Comparison of ENCODE assay signal across 8 cellular contexts in genomic region chr13:27621116-27621365, GRCh38. TPM values are rescaled to one million over a fixed set of nuclear protein-coding genes. Genes with fewer than 3 reads are reported as not detected.
DNase-seq lines count a peak whose midpoint lies in the region; ATAC-seq, FAIRE-seq and TF ChIP-seq lines count a peak whose summit lies in the region.

No MANE protein-coding gene starts in this region.

- H3K4me1 ChIP-seq in IMR-90 (ENCODE audit: control insufficient read depth, insufficient read depth, low read length) (no peaks in the 10 kb centered on the region), K562 (replicated peaks in 1 of 2; ENCODE audit: control insufficient read depth in 2 of 2, insufficient read depth in 2 of 2, low read length in 2 of 2) (peaks cover 14 to 15% of the 10 kb centered on the region in 2 experiments; a peak in 3 of 5 replicates), mesendoderm (ENCODE audit: control insufficient read depth, low read depth, low read length) (peaks cover 22% of the 10 kb centered on the region)

- H2BK5ac ChIP-seq in IMR-90 (ENCODE audit: low read depth, low read length, poor library complexity, severe bottlenecking) (peak overlapping the region; percentile 5), mesendoderm (ENCODE audit: low read length) (peak overlapping the region; percentile 61)

- H3K27ac ChIP-seq in C4-2B (peak overlapping the region; percentile 97), IMR-90 (ENCODE audit: insufficient read depth, low read length) (peak overlapping the region; percentile 61), K562 (ENCODE audit: extremely low read depth, low read depth, low read length) (peak overlapping the region; percentile 84), mesendoderm (ENCODE audit: low read depth, low read length) (peak overlapping the region; percentile 96)

- H3K9ac ChIP-seq in IMR-90 (ENCODE audit: low read depth, low read length) (peak overlapping the region; percentile 29), K562 (ENCODE audit: insufficient read depth in 1 of 2, low read depth in 2 of 2, low read length in 2 of 2) (peak overlapping the region; percentile 90 to 92), mesendoderm (ENCODE audit: low read length) (peak overlapping the region; percentile 91)

- H2AK9ac ChIP-seq in IMR-90 (replicated peaks; ENCODE audit: low read depth, low read length, poor library complexity): peak overlapping the region; percentile 92

- dilution Hi-C loops in IMR-90 (cut with HindIII; ENCODE audit: low sequenced_read_pairs, unreplicated experiment): no loop called here

- H2BK120ac ChIP-seq in IMR-90 (ENCODE audit: low read depth, low read length) (no peak overlapping the region), mesendoderm (ENCODE audit: low read depth, low read length) (peak overlapping the region; percentile 22)

- no TSS peak for BruUV-seq in IMR-90 (replicated peaks; lab: Mats Ljungman, UMichigan)
- no TSS peak for BruUV-seq in K562 (replicated peaks; lab: Mats Ljungman, UMichigan)

- in situ Hi-C loops in IMR-90 (cut with MboI; ENCODE audit: low sequenced_read_pairs) (loop anchor here (25.0 kb wide), 1 partner anchor 634 kb away; no protein-coding TSS in a partner anchor), K562 (cut with MboI) (no loop called here)

- H3K4me3 ChIP-seq in IMR-90 (ENCODE audit: insufficient read depth, low read depth, low read length): peak overlapping the region; percentile 99
- peak overlapping the region; percentile 98 for H3K4me3 ChIP-seq in K562
- peak overlapping the region; percentile 56 for H3K4me3 ChIP-seq in mesendoderm (ENCODE audit: low read length)

- TF ChIP-seq RAD21 in IMR-90 (IDR thresholded peaks at IDR 0.05; ENCODE audit: low read length): no peak
- no peak for TF ChIP-seq RAD21 in K562 (CRISPR knock-in tag; conservative IDR thresholded peaks at IDR 0.05 in 1 of 2, IDR thresholded peaks at IDR 0.05 in 1 of 2)

- H3K56ac ChIP-seq in IMR-90 (ENCODE audit: extremely low read depth, insufficient read depth, low read length) (no peak overlapping the region), mesendoderm (ENCODE audit: low read length) (peak overlapping the region; percentile 96)

- H3K23ac ChIP-seq in IMR-90 (ENCODE audit: low read depth, low read length): 0 out of 2 replicates have a peak overlapping the region, but pooled peaks have one; percentile 63
- H3K23ac ChIP-seq in mesendoderm (ENCODE audit: low read length): no peak overlapping the region

- FAIRE-seq in K562 (lab: Jason Lieb, UNC): no peak
- FAIRE-seq in GM12891 (lab: Jason Lieb, UNC): no peak

- H2BK15ac ChIP-seq in IMR-90 (ENCODE audit: low read depth, low read length): no peak overlapping the region
- no peak overlapping the region for H2BK15ac ChIP-seq in mesendoderm (replicated peaks; ENCODE audit: low read depth)

- POLR2A ChIA-PET in IMR-90 (lab: Charles Lee; ENCODE audit: unreplicated experiment): no interaction called here
- POLR2A ChIA-PET in K562 (lab: Yijun Ruan, JAX): interaction anchor here (0.5 to 1.5 kb wide), 5 partner anchors 8 to 477 kb away, joined by 3 to 8 read pairs (median 4); no protein-coding TSS in a partner anchor

- H3K4me2 ChIP-seq in IMR-90 (ENCODE audit: low read depth, low read length) (peak overlapping the region; percentile 94), K562 (ENCODE audit: insufficient read depth, low read length) (peak overlapping the region; percentile 94), mesendoderm (ENCODE audit: low read length) (peak overlapping the region; percentile 61)

- no peak for ATAC-seq in IMR-90 (ENCODE audit: low read depth)
- no peak for ATAC-seq in K562
- ATAC-seq in GM19397 (IDR thresholded peaks at IDR 0.05; ENCODE audit: unreplicated experiment): no peak

- H4K5ac ChIP-seq in IMR-90 (ENCODE audit: low read depth, low read length) (no peak overlapping the region), mesendoderm (ENCODE audit: low read length) (no peak overlapping the region)

- WGBS in IMR-90 (ENCODE audit: extremely low coverage in 2 of 2, insufficient read length in 1 of 2), 2 experiments: 0% methylated on average over 2 of the region's 8 CpGs; no CpG with 5 or more reads in 1 of the 2 experiments
- WGBS in K562 (ENCODE audit: insufficient coverage, low coverage, missing lambda C conversion rate): 0% methylated on average over 1 of the region's 8 CpGs
- WGBS in mesendoderm (ENCODE audit: extremely low coverage, insufficient coverage, low lambda C conversion rate): no CpG with 5 or more reads among the region's 8 CpGs

- H3K36me3 ChIP-seq in IMR-90 (ENCODE audit: control insufficient read depth, insufficient read depth, low read length) (peaks cover 7% of the 10 kb centered on the region; the same call in 1 of the 2 replicates), K562 (ENCODE audit: control insufficient read depth, insufficient read depth, low read length) (peaks cover 33% of the 10 kb centered on the region), mesendoderm (ENCODE audit: control insufficient read depth, insufficient read depth, low read length) (peaks cover 4% of the 10 kb centered on the region)

- peak overlapping the region; percentile 97 for H2AFZ ChIP-seq in IMR-90 (replicated peaks; ENCODE audit: low read length, poor library complexity)
- H2AFZ ChIP-seq in K562 (ENCODE audit: low read depth, low read length): peak overlapping the region; percentile 81

- intact Hi-C loops in IMR-90 (cut with micrococcal nuclease): loop anchor here (2.0 to 10.0 kb wide), 4 partner anchors 44 to 246 kb away; partner anchors contain the start of gene GSX1
- intact Hi-C loops in K562 (cut with micrococcal nuclease): no loop called here

- no peak overlapping the region for H3K14ac ChIP-seq in IMR-90 (replicated peaks; ENCODE audit: low read depth, low read length)

- peaks cover 47 to 63% of the 10 kb centered on the region in 2 experiments for H3K79me1 ChIP-seq in IMR-90 (ENCODE audit: low read depth in 1 of 2, low read length in 2 of 2)
- peaks cover 32% of the 10 kb centered on the region for H3K79me1 ChIP-seq in mesendoderm (ENCODE audit: low read length)

- no peak for TF ChIP-seq CTCF in C4-2B (conservative IDR thresholded peaks at IDR 0.05)
- no peak for TF ChIP-seq CTCF in IMR-90 (conservative IDR thresholded peaks at IDR 0.05; ENCODE audit: low read depth, low read length)
- TF ChIP-seq CTCF in K562 (IDR thresholded peaks at IDR 0.05 in 2 of 3, conservative IDR thresholded peaks at IDR 0.05 in 1 of 3; ENCODE audit: insufficient read depth in 2 of 3, low read depth in 1 of 3, low read length in 3 of 3): no peak

- no peaks in the 10 kb centered on the region for H3K9me3 ChIP-seq in IMR-90 (ENCODE audit: control insufficient read depth, insufficient read depth, low read length)
- no peaks in the 10 kb centered on the region for H3K9me3 ChIP-seq in K562 (replicated peaks; ENCODE audit: control insufficient read depth, insufficient read depth, low read depth, low read length)

- H3K27me3 ChIP-seq in IMR-90 (ENCODE audit: control insufficient read depth, insufficient read depth, low read length): no peaks in the 10 kb centered on the region
- H3K27me3 ChIP-seq in K562 (ENCODE audit: control insufficient read depth in 2 of 2, insufficient read depth in 2 of 2, low read length in 2 of 2): no peaks in the 10 kb centered on the region
- H3K27me3 ChIP-seq in mesendoderm (ENCODE audit: insufficient read depth, low read length, poor library complexity): no peaks in the 10 kb centered on the region

- H2AK5ac ChIP-seq in IMR-90 (ENCODE audit: low read depth, low read length): no peak overlapping the region
- H2AK5ac ChIP-seq in mesendoderm (ENCODE audit: low read length): no peak overlapping the region

- H3K9me1 ChIP-seq in IMR-90 (ENCODE audit: insufficient read depth, low read length): peaks cover 9% of the 10 kb centered on the region
- no peaks in the 10 kb centered on the region for H3K9me1 ChIP-seq in K562 (ENCODE audit: control insufficient read depth, insufficient read depth, low read length)

- no peak overlapping the region for H4K91ac ChIP-seq in IMR-90 (ENCODE audit: insufficient read depth, low read depth, low read length)

- H2BK20ac ChIP-seq in IMR-90 (ENCODE audit: low read depth, low read length): no peak overlapping the region

- TF ChIP-seq POLR2A in IMR-90 (IDR thresholded peaks at IDR 0.05; ENCODE audit: low read depth, low read length) (no peak), K562 (conservative IDR thresholded peaks at IDR 0.05) (no peak), GM12891 (IDR thresholded peaks at IDR 0.05; ENCODE audit: low read depth, low read length) (no peak)

- DNase-seq in IMR-90 (no peak), K562 (ENCODE audit: extremely low read depth in 1 of 4, low spot score in 3 of 4) (no peak), mesendoderm (no peak), RPMI8226 (no peak), GM12891 (ENCODE audit: insufficient read length, low spot score) (no peak), occipital lobe (lab: John Stamatoyannopoulos, UW) (no peak)

- H4K8ac ChIP-seq in IMR-90 (ENCODE audit: low read depth in 2 of 2, low read length in 2 of 2): peak overlapping the region; percentile 36 to 56; a peak in 2 of 4 replicates
- H4K8ac ChIP-seq in mesendoderm (ENCODE audit: low read depth, low read length): no peak overlapping the region

- no peak for TF ChIP-seq EP300 in K562 (IDR thresholded peaks at IDR 0.05; ENCODE audit: low read length)

- H3K4ac ChIP-seq in IMR-90 (ENCODE audit: low read depth, low read length) (peak overlapping the region; percentile 13; the same call in 1 of the 2 replicates), mesendoderm (ENCODE audit: low read depth, low read length) (peak overlapping the region; percentile 18)

- H3K79me2 ChIP-seq in K562 (ENCODE audit: control insufficient read depth, insufficient read depth, low read length) (peaks cover 65% of the 10 kb centered on the region), mesendoderm (ENCODE audit: control insufficient read depth, insufficient read depth, low read length) (peaks cover 65% of the 10 kb centered on the region)

- CTCF ChIA-PET in IMR-90 (lab: Yijun Ruan, JAX): interaction anchor here (2.3 kb wide), 1 partner anchor 88 kb away, joined by 10 read pairs; no protein-coding TSS in a partner anchor
- CTCF ChIA-PET in K562 (lab: Yijun Ruan, JAX; ENCODE audit: low intra/inter-chr PET ratio): no interaction called here

- H3K18ac ChIP-seq in IMR-90 (ENCODE audit: low read depth, low read length) (no peak overlapping the region), mesendoderm (ENCODE audit: low read length) (peak overlapping the region; percentile 15)

- H4K20me1 ChIP-seq in IMR-90 (ENCODE audit: insufficient read depth, low read length): peaks cover 13% of the 10 kb centered on the region; the same call in 1 of the 2 replicates
- H4K20me1 ChIP-seq in K562 (replicated peaks; ENCODE audit: control insufficient read depth, insufficient read depth, low read length): no peaks in the 10 kb centered on the region

RNA-seq across cellular contexts. Expression of gene POLR1D, which starts 0.7 kb away (rescaled TPM):
- total RNA-seq in IMR-90 (2012; rRNA removed): 65.4 and 73.9 TPM in 2 replicates
- 93.0 and 110 TPM in 2 replicates for polyA plus RNA-seq in IMR-90 (2012; rRNA removed)
- polyA plus RNA-seq in IMR-90 (2012; cell fraction: cytosol; rRNA removed): 51.6 and 70.3 TPM in 2 replicates
- 30.3 and 82.4 TPM in 2 replicates for polyA plus RNA-seq in IMR-90 (2012; cell fraction: nucleus; rRNA removed; ENCODE audit: low replicate concordance)
- 44.8 and 55.5 TPM in 2 replicates for total RNA-seq in K562 (2011; cell fraction: chromatin; rRNA removed; ENCODE audit: low replicate concordance)
- 33.3 and 35.7 TPM in 2 replicates for total RNA-seq in K562 (2011; cell fraction: nucleolus; rRNA removed)
- total RNA-seq in K562 (2011; cell fraction: nucleoplasm; rRNA removed): 48.0 and 61.0 TPM in 2 replicates
- 108 and 129 TPM in 2 replicates for total RNA-seq in K562 (2014; rRNA removed)
- total RNA-seq in K562 (2014; rRNA removed; fragmentation: Illumina TruSeq; extraction: Trizol): 118 and 131 TPM in 2 replicates
- total RNA-seq in K562 (2015; rRNA removed; fragmentation: Illumina TruSeq; extraction: Trizol): 105 and 107 TPM in 2 replicates
- 104 and 111 TPM in 2 replicates for total RNA-seq in K562 (2021)
- polyA plus RNA-seq in K562 (2011; rRNA removed): 145 and 172 TPM in 2 replicates
- polyA plus RNA-seq in K562 (2011; cell fraction: cytosol; rRNA removed): 79.9 and 122 TPM in 2 replicates
- polyA plus RNA-seq in K562 (2011; cell fraction: nucleus; rRNA removed): 89.2 and 128 TPM in 2 replicates
- 143 and 185 TPM in 2 replicates for polyA plus RNA-seq in K562 (2012)
- polyA plus RNA-seq in K562 (2014; fragmentation: Illumina TruSeq; extraction: Trizol): 154 and 170 TPM in 2 replicates
- 100 to 1,000 TPM; 179 to 188 TPM for polyA plus RNA-seq in K562 (2014; fragmentation: Nextera tagmentation; extraction: Ambion mirVana)
- polyA plus RNA-seq in K562 (2014; rRNA removed): 119 and 159 TPM in 2 replicates
- polyA minus RNA-seq in K562 (2011; rRNA and poly(A)+ RNA removed): 71.0 and 88.5 TPM in 2 replicates
- polyA minus RNA-seq in K562 (2011; cell fraction: cytosol; rRNA and poly(A)+ RNA removed): 28.0 and 43.2 TPM in 2 replicates
- polyA minus RNA-seq in K562 (2011; cell fraction: nucleus; rRNA and poly(A)+ RNA removed): 17.1 and 43.1 TPM in 2 replicates
- polyA plus RNA-seq in mesendoderm (2013, experiment 1 of 2): 313 TPM
- 316 TPM for polyA plus RNA-seq in mesendoderm (2013, experiment 2 of 2)
- polyA plus RNA-seq in GM12891 (2012; ENCODE audit: low read depth, missing spikeins): 176 TPM
- total RNA-seq in occipital lobe: 52.7 TPM

RNA-seq across cellular contexts. Expression of gene LNX2, which starts 0.7 kb away (rescaled TPM):
- total RNA-seq in IMR-90 (2012; rRNA removed) (7.2 and 7.8 TPM in 2 replicates), K562 (2014; rRNA removed) (2.2 and 3.1 TPM in 2 replicates), K562 (2014; rRNA removed; fragmentation: Illumina TruSeq; extraction: Trizol) (4.8 and 5.2 TPM in 2 replicates), K562 (2015; rRNA removed; fragmentation: Illumina TruSeq; extraction: Trizol) (5.5 TPM in 2 replicates), K562 (2021) (4.2 and 4.4 TPM in 2 replicates), occipital lobe (8.1 TPM)
- polyA plus RNA-seq in IMR-90 (2012; rRNA removed) (2.6 and 3.1 TPM in 2 replicates), K562 (2011; rRNA removed) (3.6 and 4.0 TPM in 2 replicates), K562 (2014; fragmentation: Illumina TruSeq; extraction: Trizol) (4.2 and 5.0 TPM in 2 replicates), K562 (2014; fragmentation: Nextera tagmentation; extraction: Ambion mirVana) (1 to 10 TPM; 1.5 to 2.1 TPM), K562 (2014; rRNA removed) (2.6 and 2.7 TPM in 2 replicates)
- polyA plus RNA-seq in IMR-90 (2012; cell fraction: cytosol; rRNA removed): 1.2 and 1.4 TPM in 2 replicates
- polyA plus RNA-seq in IMR-90 (2012; cell fraction: nucleus; rRNA removed; ENCODE audit: low replicate concordance): 0.75 and 3.3 TPM in 2 replicates
- total RNA-seq in K562 (2011; cell fraction: chromatin; rRNA removed; ENCODE audit: low replicate concordance): 2.9 and 5.1 TPM in 2 replicates
- total RNA-seq in K562 (2011; cell fraction: nucleolus; rRNA removed): 1.8 and 2.1 TPM in 2 replicates
- total RNA-seq in K562 (2011; cell fraction: nucleoplasm; rRNA removed): 3.2 and 3.8 TPM in 2 replicates
- 1.8 and 2.7 TPM in 2 replicates for polyA plus RNA-seq in K562 (2011; cell fraction: cytosol; rRNA removed)
- 2.6 TPM in 2 replicates for polyA plus RNA-seq in K562 (2011; cell fraction: nucleus; rRNA removed)
- 3.0 TPM in 2 replicates for polyA plus RNA-seq in K562 (2012)
- 6.4 and 7.1 TPM in 2 replicates for polyA minus RNA-seq in K562 (2011; rRNA and poly(A)+ RNA removed)
- polyA minus RNA-seq in K562 (2011; cell fraction: cytosol; rRNA and poly(A)+ RNA removed): 3.1 and 3.4 TPM in 2 replicates
- 2.8 and 3.8 TPM in 2 replicates for polyA minus RNA-seq in K562 (2011; cell fraction: nucleus; rRNA and poly(A)+ RNA removed)
- 8.9 TPM for polyA plus RNA-seq in mesendoderm (2013, experiment 1 of 2)
- polyA plus RNA-seq in mesendoderm (2013, experiment 2 of 2): 9.3 TPM
- polyA plus RNA-seq in GM12891 (2012; ENCODE audit: low read depth, missing spikeins): 1.3 TPM

Comparison
In these comparisons a context has a peak if more than half of its experiments do, and no peak if none do; other contexts are left out.
1. H3K9ac ChIP-seq: peak in every context shown above with its lines; median percentile 91 in K562; 91 in mesendoderm; 29 in IMR-90.